3 cellular contexts compared by ENCODE assay signal in the genomic region with DNA sequence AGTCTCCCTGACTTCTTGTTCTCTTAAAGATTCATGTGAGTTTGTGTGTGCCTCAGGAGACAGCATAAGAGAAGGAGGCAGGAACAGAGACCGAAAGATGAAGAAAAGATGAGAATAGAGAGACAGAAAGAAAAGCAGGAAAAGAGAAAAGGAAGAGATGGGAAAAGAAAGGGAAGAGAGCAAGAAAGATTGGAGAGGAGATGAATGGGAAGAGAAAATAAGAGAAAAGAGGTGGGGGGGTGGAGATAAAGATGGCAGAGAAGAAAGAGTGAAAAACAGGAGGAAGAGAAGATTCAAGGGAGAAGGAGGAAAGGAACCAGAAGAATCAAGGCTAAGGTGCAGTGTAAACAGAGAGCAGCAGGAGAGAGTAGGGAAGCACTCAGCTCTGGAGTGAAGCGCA.
"Had no signal": no experiment of that assay in that cellular context is flagged by ENCODE, and none has a peak within 500 bp of the region (broad histone marks: within the 10 kb centered on the region; RNA-seq: fewer than 3 reads in every experiment).

No MANE protein-coding gene starts in this region.

- DNase-seq: GDM1, GF-D8 had no signal

- ATAC-seq: GM12878 had no signal

- H3K4me3 ChIP-seq: GM12878 had no signal
